Comparison of ENCODE assay signal across 18 cellular contexts in the genomic region with DNA sequence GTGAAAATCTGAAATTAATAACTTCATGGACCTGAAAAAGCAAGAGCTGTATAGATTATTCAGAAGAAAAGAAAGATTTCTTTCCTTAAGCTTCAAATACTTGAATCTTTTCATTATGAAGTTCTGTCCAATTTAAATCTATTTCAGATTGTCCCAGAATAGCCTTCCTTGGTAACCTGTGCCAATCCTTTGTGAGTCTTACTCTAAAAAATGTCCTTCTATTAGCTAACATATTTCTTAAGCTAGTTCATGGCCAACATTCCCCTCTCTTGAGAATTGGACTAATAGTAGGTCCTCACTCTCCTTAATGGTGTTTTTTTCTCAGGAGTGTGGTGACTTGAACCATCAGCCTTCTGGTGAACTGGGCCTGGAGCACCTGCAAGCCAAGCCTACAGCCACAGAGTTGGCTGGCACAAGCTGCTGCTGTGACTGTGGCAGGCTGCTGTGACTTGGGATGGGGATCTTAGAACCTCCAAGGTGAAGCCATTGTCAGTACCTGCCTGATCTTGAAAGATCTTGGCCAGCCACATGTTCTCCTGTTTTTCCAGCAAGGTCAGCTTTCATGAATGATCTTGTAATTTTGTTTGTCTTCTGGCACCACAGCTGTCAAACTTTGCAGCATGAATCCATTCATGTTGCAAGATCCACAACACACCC.
A peak's percentile ranks its signal among the peaks of the same experiment; 100 is the strongest.
DNase-seq lines count a peak whose midpoint lies in the region; ATAC-seq and TF ChIP-seq lines count a peak whose summit lies in the region.
"Had no signal": no experiment of that assay in that cellular context is flagged by ENCODE, and none has a peak within 500 bp of the region (broad histone marks: within the 10 kb centered on the region; RNA-seq: fewer than 3 reads in every experiment).

No MANE protein-coding gene starts in this region.

- peaks cover 7 to 9% of the 10 kb centered on the region in 2 donors for H3K4me1 ChIP-seq in aorta (ENCODE audit: control insufficient read depth in 1 of 2, insufficient read depth in 2 of 2, low read length in 2 of 2)

- H3K27me3 ChIP-seq in aorta (ENCODE audit: control insufficient read depth in 1 of 2, insufficient read depth in 2 of 2, low read length in 1 of 2) = no peaks in the 10 kb centered on the region
- H3K27me3 ChIP-seq: BLaER1 had no signal

- no peak for TF ChIP-seq CTCF in RWPE1 (conservative IDR thresholded peaks at IDR 0.05; ENCODE audit: low read depth)

- no peak overlapping the region for H3K4me3 ChIP-seq in aorta (ENCODE audit: low read length in 2 of 2)
- H3K4me3 ChIP-seq: BLaER1 had no signal

- no peaks in the 10 kb centered on the region for H3K36me3 ChIP-seq in aorta (ENCODE audit: control insufficient read depth in 1 of 2, insufficient read depth in 2 of 2, low read length in 1 of 2)
- H3K36me3 ChIP-seq: BLaER1 had no signal

- H3K27ac ChIP-seq in RWPE1 (peak overlapping the region; percentile 40; the same call in 1 of the 2 replicates), aorta (ENCODE audit: low read depth in 1 of 2, low read length in 2 of 2) (peak overlapping the region in 1 of 2 donors; percentile 6)
- H3K27ac ChIP-seq: BLaER1 had no signal

- peak; percentile 78 for ATAC-seq in esophagus mucosa
- peak; percentile 38 for ATAC-seq in aorta (ENCODE audit: low FRiP score)

- DNase-seq in RWPE1 (ENCODE audit: low spot score) = no peak
- DNase-seq in iris pigment epithelial cell (ENCODE audit: low read depth) = peak; percentile 14
- no peak for DNase-seq in aorta
- no peak for DNase-seq in NCI-H1048 (lab: John Stamatoyannopoulos, UW)
- no peak for DNase-seq in NOMO-1 (lab: John Stamatoyannopoulos, UW; ENCODE audit: unreplicated experiment in 2 of 2)
- DNase-seq in NCI-H345 (lab: John Stamatoyannopoulos, UW) = no peak
- DNase-seq: CD8-positive, alpha-beta memory T cell; DMS 273 treated with DMSO at 0.1 percent for 48 hours; EL; HCEC 1CT; Karpas-422; MM.1S; NCI-H1105 treated with DMSO at 0.1 percent for 48 hours; NCI-H187 treated with DMSO at 0.1 percent for 48 hours; NCI-H2171; SIG-M5 had no signal

- intact Hi-C loops in aorta (cut with DNase I) = no loop called here

- POLR2A ChIA-PET in RWPE1 (lab: Yijun Ruan, JAX; ENCODE audit: low non-redundant PET) = no interaction called here

- no peaks in the 10 kb centered on the region for H3K9me3 ChIP-seq in aorta (ENCODE audit: control insufficient read depth, low read length)
- H3K9me3 ChIP-seq: BLaER1 had no signal

- CTCF ChIA-PET in RWPE1 (lab: Yijun Ruan, JAX) = interaction anchor here (0.6 to 0.8 kb wide), 5 partner anchors 17 to 972 kb away, joined by 3 to 6 read pairs (median 3); no protein-coding TSS in a partner anchor
